In the genomic region with DNA sequence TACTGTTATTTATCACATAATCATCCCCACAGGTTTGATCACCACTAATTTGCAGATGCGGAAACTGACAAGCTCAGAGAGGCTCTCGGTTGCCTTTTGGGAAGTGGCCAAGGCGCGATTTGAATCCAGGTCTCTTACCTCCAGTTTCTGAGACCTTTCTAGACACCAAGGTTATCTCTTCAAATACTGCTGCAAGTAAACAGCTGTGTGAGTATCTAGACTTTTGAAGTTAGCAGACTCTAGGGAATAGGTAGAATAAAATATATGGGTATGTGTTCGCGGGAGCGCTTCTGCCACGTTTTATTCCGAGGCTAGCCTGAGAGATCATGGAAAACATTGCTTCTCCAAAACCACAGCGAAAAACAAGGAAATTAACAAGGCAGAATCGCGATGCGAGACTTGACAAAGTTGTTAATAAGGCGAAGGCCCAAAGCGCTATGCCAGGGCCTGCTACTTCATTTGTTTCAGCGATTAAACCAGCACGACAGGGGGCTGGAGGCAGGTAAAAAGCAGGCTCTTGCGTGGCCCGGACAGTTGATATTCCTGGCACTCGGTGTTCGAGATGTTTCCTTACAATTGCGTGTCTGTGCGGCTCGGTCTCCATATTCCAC, we compare ENCODE assay signal across 8 cellular contexts. TPM values are rescaled to one million over a fixed set of nuclear protein-coding genes. Genes with fewer than 3 reads are reported as not detected.
DNase-seq lines count a peak whose midpoint lies in the region; ATAC-seq and TF ChIP-seq lines count a peak whose summit lies in the region.

No MANE protein-coding gene starts in this region.

- no peak for TF ChIP-seq CTCF in BJ (IDR thresholded peaks at IDR 0.05; ENCODE audit: insufficient read depth, low read depth, low read length)
- no peak for TF ChIP-seq CTCF in choroid plexus epithelial cell (conservative IDR thresholded peaks at IDR 0.05; ENCODE audit: low read depth, low read length)

- no peaks in the 10 kb centered on the region for H3K36me3 ChIP-seq in BJ (ENCODE audit: control insufficient read depth, insufficient read depth, low read length)
- H3K36me3 ChIP-seq in naive thymus-derived CD4-positive, alpha-beta T cell (ENCODE audit: control insufficient read depth in 2 of 3, insufficient read depth in 3 of 3, low read length in 3 of 3): peaks cover 0 to 11% (median 0%) of the 10 kb centered on the region in 3 experiments

- no peaks in the 10 kb centered on the region for H3K27me3 ChIP-seq in BJ (ENCODE audit: control insufficient read depth, insufficient read depth, low read length)
- no peaks in the 10 kb centered on the region for H3K27me3 ChIP-seq in naive thymus-derived CD4-positive, alpha-beta T cell (ENCODE audit: control insufficient read depth in 2 of 2, insufficient read depth in 2 of 2, low read length in 2 of 2)

- no peak for ATAC-seq in naive thymus-derived CD4-positive, alpha-beta T cell
- ATAC-seq in HG03442 (IDR thresholded peaks at IDR 0.05; ENCODE audit: unreplicated experiment): no peak
- ATAC-seq in GM19351 (IDR thresholded peaks at IDR 0.05; ENCODE audit: unreplicated experiment): no peak

- H3K27ac Mint-ChIP-seq in naive thymus-derived CD4-positive, alpha-beta T cell: peak overlapping the region; percentile 28 to 95 (median 72)

- H3K4me3 ChIP-seq in BJ (ENCODE audit: low read depth, low read length): peak overlapping the region; percentile 92
- peak overlapping the region; percentile 87 for H3K4me3 ChIP-seq in Jurkat, Clone E6-1 (ENCODE audit: low read length)
- peak overlapping the region; percentile 89 for H3K4me3 ChIP-seq in choroid plexus epithelial cell (ENCODE audit: low read depth, low read length)
- peak overlapping the region; percentile 93 for H3K4me3 ChIP-seq in naive thymus-derived CD4-positive, alpha-beta T cell (ENCODE audit: low read length)

- H3K27ac ChIP-seq in naive thymus-derived CD4-positive, alpha-beta T cell (ENCODE audit: low read depth, low read length): peak overlapping the region; percentile 93

- peaks cover 0 to 3% (median 0%) of the 10 kb centered on the region in 5 donors for H3K36me3 Mint-ChIP-seq in naive thymus-derived CD4-positive, alpha-beta T cell

- H3K4me1 ChIP-seq in naive thymus-derived CD4-positive, alpha-beta T cell (ENCODE audit: control insufficient read depth in 2 of 2, insufficient read depth in 2 of 2, low read length in 2 of 2): no peaks in the 10 kb centered on the region

- CTCF ChIA-PET in BJ (lab: Yijun Ruan, JAX): interaction anchor here (1.0 kb wide), 1 partner anchor 11 kb away, joined by 3 read pairs; no protein-coding TSS in a partner anchor
- CTCF ChIA-PET in naive thymus-derived CD4-positive, alpha-beta T cell (lab: Charles Lee): no interaction called here

- POLR2A ChIA-PET in BJ (lab: Charles Lee): no interaction called here
- POLR2A ChIA-PET in naive thymus-derived CD4-positive, alpha-beta T cell (lab: Charles Lee): interaction anchor here (0.6 kb wide), 1 partner anchor 56 kb away, joined by 3 read pairs; no protein-coding TSS in a partner anchor

- no peaks in the 10 kb centered on the region for H3K9me3 ChIP-seq in naive thymus-derived CD4-positive, alpha-beta T cell (ENCODE audit: control insufficient read depth in 2 of 3, low read length in 3 of 3)

- intact Hi-C loops in naive thymus-derived CD4-positive, alpha-beta T cell (cut with micrococcal nuclease): loop anchor here (2.0 to 10.0 kb wide), 7 partner anchors 59 to 1517 kb away; partner anchors contain the start of genes ATXN1 (in 1 of the 2), DTNBP1 (in 1 of the 2) and MCUR1 (in 1 of the 2)

- H3K4me1 Mint-ChIP-seq in naive thymus-derived CD4-positive, alpha-beta T cell: peaks cover 7 to 24% (median 16%) of the 10 kb centered on the region in 7 donors

- H3K27me3 Mint-ChIP-seq in naive thymus-derived CD4-positive, alpha-beta T cell: peaks cover 0 to 2% (median 0%) of the 10 kb centered on the region in 5 donors

- H3K9me3 Mint-ChIP-seq in naive thymus-derived CD4-positive, alpha-beta T cell: peaks cover 0 to 4% (median 0%) of the 10 kb centered on the region in 11 donors

- H3K4me3 Mint-ChIP-seq in naive thymus-derived CD4-positive, alpha-beta T cell: peak overlapping the region; percentile 70 to 100 (median 97)

- DNase-seq in BJ (ENCODE audit: low read depth) (no peak), choroid plexus epithelial cell (ENCODE audit: low read depth) (no peak), CD1c-positive myeloid dendritic cell (ENCODE audit: extremely low spot score) (no peak), DMS53 treated with DMSO at 0.1 percent for 48 hours (lab: John Stamatoyannopoulos, UW; ENCODE audit: unreplicated experiment) (no peak)
- no peak for DNase-seq in Jurkat, Clone E6-1 (ENCODE audit: low read depth, low spot score)
- no peak for DNase-seq in naive thymus-derived CD4-positive, alpha-beta T cell

RNA-seq across cellular contexts. Expression of gene JARID2, which starts 1.8 kb away (rescaled TPM):
- polyA plus RNA-seq in BJ (2011; rRNA removed): 5.3 and 6.1 TPM in 2 replicates
- 6.3 and 7.6 TPM in 2 replicates for polyA minus RNA-seq in BJ (2011; rRNA and poly(A)+ RNA removed)
- polyA plus RNA-seq in Jurkat, Clone E6-1 (2012; ENCODE audit: insufficient read depth, insufficient read length): 35.4 TPM
- 10 to 100 TPM; 23.4 to 39.6 (median 29.9) TPM for total RNA-seq in naive thymus-derived CD4-positive, alpha-beta T cell
- polyA plus RNA-seq in naive thymus-derived CD4-positive, alpha-beta T cell: 10 to 100 TPM in 1 of 2 donors, 1 to 10 TPM in 1; 6.9 to 13.9 TPM
